In the genomic region with DNA sequence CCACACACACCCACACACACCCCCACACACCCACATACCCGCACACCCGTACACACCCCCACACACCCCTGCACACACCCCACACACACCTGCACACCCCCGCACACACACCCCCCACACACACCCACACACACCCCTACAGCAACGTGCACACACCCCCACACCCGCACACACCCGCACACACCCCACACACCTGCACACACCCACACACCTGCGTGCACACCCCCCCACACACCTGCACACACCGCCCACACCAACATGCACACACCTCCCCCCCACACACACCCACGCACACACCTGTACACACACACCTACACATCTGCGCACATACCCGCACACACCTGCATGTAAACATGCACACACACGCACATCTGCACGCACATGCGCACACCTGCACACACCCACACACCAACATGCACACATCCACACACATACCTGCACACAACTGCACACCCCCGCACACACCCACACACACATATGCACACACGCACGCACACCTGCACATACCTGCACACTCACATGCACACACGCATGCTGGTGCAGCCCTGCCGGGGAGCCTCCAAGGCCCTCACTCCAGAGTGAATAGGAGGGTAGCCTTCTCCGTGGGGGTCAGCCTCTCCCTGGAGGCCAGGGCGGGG, we compare ENCODE assay signal across 17 cellular contexts. TPM values are rescaled to one million over a fixed set of nuclear protein-coding genes. Genes with fewer than 3 reads are reported as not detected.
"Had no signal": no experiment of that assay in that cellular context is flagged by ENCODE, and none has a peak within 500 bp of the region (broad histone marks: within the 10 kb centered on the region; RNA-seq: fewer than 3 reads in every experiment).

No MANE protein-coding gene starts in this region.

- DNase-seq: brain microvascular endothelial cell; cerebellar nuclear complex; hypothalamus; lower lobe of right lung; midbrain; stimulated activated naive B cell treated with anti-CD40 and anti-IgM and Interleukin-4, amounts not matched to agents 10 μg/mL and 1 μg/mL and 100 μg/mL, for 72 hours; SW 1271; upper lobe of right lung had no signal

- H3K4me3 Mint-ChIP-seq: activated naive CD4-positive, alpha-beta T cell treated with anti-CD3 and anti-CD28 coated beads, Interleukin-2, amount 50 U/mL, for 24 hours; stimulated activated naive B cell treated with anti-CD40 and anti-IgM and Interleukin-4, amounts not matched to agents 10 μg/mL and 1 μg/mL and 100 μg/mL, for 72 hours had no signal

- H3K4me3 ChIP-seq: lower lobe of right lung, right atrium auricular region, smooth muscle cell, suprapubic skin, upper lobe of right lung had no signal

- H3K27ac Mint-ChIP-seq: activated naive CD4-positive, alpha-beta T cell treated with anti-CD3 and anti-CD28 coated beads, Interleukin-2, amount 50 U/mL, for 24 hours; activated T-helper 2 cell treated with anti-CD3 and anti-CD28 coated beads, Interferon-gamma antibody, Interleukin-2, Interleukin-4, amounts not matched to agents 10 μg/mL and 5 μg/mL and 100 μg/mL, durations not matched to agents 14 hours and 24 hours and 36 hours; stimulated activated naive B cell treated with anti-CD40 and anti-IgM and Interleukin-4, amounts not matched to agents 10 μg/mL and 1 μg/mL and 100 μg/mL, for 72 hours had no signal

- H3K27me3 ChIP-seq: brain microvascular endothelial cell, neutrophil, right atrium auricular region, suprapubic skin, upper lobe of right lung had no signal

- H3K9me3 Mint-ChIP-seq: activated naive CD4-positive, alpha-beta T cell treated with anti-CD3 and anti-CD28 coated beads, Interleukin-2, amount 50 U/mL, for 24 hours; activated T-helper 2 cell treated with anti-CD3 and anti-CD28 coated beads, Interferon-gamma antibody, Interleukin-2, Interleukin-4, amounts not matched to agents 10 μg/mL and 5 μg/mL and 100 μg/mL, durations not matched to agents 14 hours and 24 hours and 36 hours; stimulated activated naive B cell treated with anti-CD40 and anti-IgM and Interleukin-4, amounts not matched to agents 10 μg/mL and 1 μg/mL and 100 μg/mL, for 72 hours had no signal

- ATAC-seq: lower lobe of right lung; stimulated activated naive B cell treated with anti-CD40 and anti-IgM and Interleukin-4, amounts not matched to agents 10 μg/mL and 1 μg/mL and 100 μg/mL, for 72 hours; upper lobe of right lung had no signal

- H3K27me3 Mint-ChIP-seq: activated naive CD4-positive, alpha-beta T cell treated with anti-CD3 and anti-CD28 coated beads, Interleukin-2, amount 50 U/mL, for 24 hours; stimulated activated naive B cell treated with anti-CD40 and anti-IgM and Interleukin-4, amounts not matched to agents 10 μg/mL and 1 μg/mL and 100 μg/mL, for 72 hours had no signal

- H3K4me1 ChIP-seq: right atrium auricular region, suprapubic skin had no signal

- H3K4me2 ChIP-seq: smooth muscle cell had no signal

- H3K27ac ChIP-seq: brain microvascular endothelial cell, lower lobe of right lung, neutrophil, right atrium auricular region, suprapubic skin, upper lobe of right lung had no signal

RNA-seq across cellular contexts. Expression of a gene that starts 23.9 kb away (rescaled TPM):
- total RNA-seq: glomerular endothelial cell had no signal

RNA-seq across cellular contexts. Expression of a gene that starts 37.9 kb away (rescaled TPM):
- total RNA-seq: activated T-helper 2 cell treated with anti-CD3 and anti-CD28 coated beads, Interferon-gamma antibody, Interleukin-2, Interleukin-4, amounts not matched to agents 10 μg/mL and 5 μg/mL and 100 μg/mL, durations not matched to agents 14 hours and 24 hours and 36 hours; dermis microvascular lymphatic vessel endothelial cell; glomerular endothelial cell; lower lobe of right lung; smooth muscle cell; suprapubic skin; upper lobe of right lung had no signal
- polyA plus RNA-seq: esophagus, smooth muscle cell had no signal
